In the genomic region with DNA sequence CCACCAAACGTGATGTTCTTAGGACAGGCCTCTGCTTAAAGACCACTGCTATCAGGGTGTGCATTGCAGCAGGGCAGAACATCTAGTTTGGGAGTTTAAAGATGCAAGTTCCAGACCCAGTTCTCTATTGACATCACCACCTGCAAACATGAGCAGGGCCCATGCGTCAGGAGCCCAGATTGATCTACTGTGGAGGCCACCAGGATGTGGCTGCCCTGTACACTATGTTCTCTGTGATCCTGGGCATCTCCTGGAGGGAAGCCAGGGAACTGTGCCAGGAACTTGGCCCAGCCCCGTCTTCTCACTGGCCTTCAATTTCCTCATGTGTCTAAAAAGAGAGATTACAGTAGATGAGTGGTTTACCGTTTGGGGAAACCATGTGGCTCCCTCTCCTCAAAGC, we compare ENCODE assay signal across 1 cellular context.
A peak's percentile ranks its signal among the peaks of the same experiment; 100 is the strongest.
TF ChIP-seq lines count a peak whose summit lies in the region.

No MANE protein-coding gene starts in this region.

TF ChIP-seq in liver, 16 proteins besides CTCF, POLR2A, EP300 and RAD21 (continued from another document):
- TF ChIP-seq REST (IDR thresholded peaks at IDR 0.05) (no peak), FOXA2 (IDR thresholded peaks at IDR 0.05) (no peak), SP1 (IDR thresholded peaks at IDR 0.05) (peak; percentile 51), FOXA1 (IDR thresholded peaks at IDR 0.05) (no peak), RXRA (IDR thresholded peaks at IDR 0.05) (peak; percentile 6 to 20)
